In genomic region chr6:132937466-132937906, GRCh38 we compare ENCODE assay signal across 9 cellular contexts.
DNase-seq lines count a peak whose midpoint lies in the region; ATAC-seq and TF ChIP-seq lines count a peak whose summit lies in the region.
"Had no signal": no experiment of that assay in that cellular context is flagged by ENCODE, and none has a peak within 500 bp of the region (broad histone marks: within the 10 kb centered on the region; RNA-seq: fewer than 3 reads in every experiment).

No MANE protein-coding gene starts in this region.

- peaks cover 5% of the 10 kb centered on the region for H3K27me3 ChIP-seq in lower lobe of right lung (ENCODE audit: low read depth)
- H3K27me3 ChIP-seq: upper lobe of left lung had no signal

- no peak overlapping the region for H3K4me3 Mint-ChIP-seq in MCF 10A (ENCODE audit: unreplicated experiment)
- H3K4me3 Mint-ChIP-seq in stimulated activated effector memory CD8-positive, alpha-beta T cell treated with anti-CD3 and anti-CD28 coated beads, Interleukin-12 subunit alpha, Interleukin-12 subunit beta, amount 100 ng/mL, for 72 hours = no peak overlapping the region

- BruUV-seq in MCF 10A (replicated peaks; lab: Mats Ljungman, UMichigan) = no TSS peak

- H3K9me3 ChIP-seq in lower lobe of right lung = no peaks in the 10 kb centered on the region
- H3K9me3 ChIP-seq: upper lobe of left lung had no signal

- H3K4me1 ChIP-seq in lower lobe of right lung = no peaks in the 10 kb centered on the region
- H3K4me1 ChIP-seq: upper lobe of left lung had no signal

- POLR2A ChIA-PET in MCF 10A (lab: Yijun Ruan, JAX) = no interaction called here

- H3K4me3 ChIP-seq in HFF-Myc (replicated peaks; ENCODE audit: low read depth, low read length) (no peak overlapping the region), lower lobe of right lung (no peak overlapping the region)
- H3K4me3 ChIP-seq: upper lobe of left lung had no signal

- CTCF ChIA-PET in MCF 10A (lab: Yijun Ruan, JAX) = interaction anchor here (0.6 to 1.4 kb wide), 7 partner anchors 8 to 512 kb away, joined by 3 to 5 read pairs (median 3); no protein-coding TSS in a partner anchor

- intact Hi-C loops in MCF 10A (cut with micrococcal nuclease) = loop anchor here (1.0 kb wide), 1 partner anchor 103 kb away; no protein-coding TSS in a partner anchor
- intact Hi-C loops in lower lobe of right lung (cut with DNase I) = no loop called here

- H3K27me3 Mint-ChIP-seq in MCF 10A (ENCODE audit: insufficient read depth, unreplicated experiment) = peaks cover 29% of the 10 kb centered on the region

- peak; percentile 60 for TF ChIP-seq CTCF in HFF-Myc (IDR thresholded peaks at IDR 0.05; ENCODE audit: low read depth, low read length, missing control alignments)
- TF ChIP-seq CTCF in MCF 10A (IDR thresholded peaks at IDR 0.05; ENCODE audit: unreplicated experiment) = peak; percentile 44
- TF ChIP-seq CTCF in lower lobe of right lung (IDR thresholded peaks at IDR 0.05) = peak; percentile 39

- no peak overlapping the region for H3K27ac ChIP-seq in lower lobe of right lung
- H3K27ac ChIP-seq: upper lobe of left lung had no signal

- H3K4me1 Mint-ChIP-seq in MCF 10A (ENCODE audit: insufficient read depth, unreplicated experiment) = peaks cover 4% of the 10 kb centered on the region
- H3K4me1 Mint-ChIP-seq in stimulated activated effector memory CD8-positive, alpha-beta T cell treated with anti-CD3 and anti-CD28 coated beads, Interleukin-12 subunit alpha, Interleukin-12 subunit beta, amount 100 ng/mL, for 72 hours = no peaks in the 10 kb centered on the region

- no peaks in the 10 kb centered on the region for H3K36me3 Mint-ChIP-seq in MCF 10A (ENCODE audit: insufficient read depth, unreplicated experiment)
- H3K36me3 Mint-ChIP-seq in stimulated activated effector memory CD8-positive, alpha-beta T cell treated with anti-CD3 and anti-CD28 coated beads, Interleukin-12 subunit alpha, Interleukin-12 subunit beta, amount 100 ng/mL, for 72 hours = no peaks in the 10 kb centered on the region

- peak; percentile 62 to 71 for ATAC-seq in lower lobe of right lung
- no peak for ATAC-seq in GM18502 (IDR thresholded peaks at IDR 0.05; ENCODE audit: poor library complexity, unreplicated experiment)
- ATAC-seq in stimulated activated effector memory CD8-positive, alpha-beta T cell treated with anti-CD3 and anti-CD28 coated beads, Interleukin-12 subunit alpha, Interleukin-12 subunit beta, amount 100 ng/mL, for 72 hours = no peak
- ATAC-seq in HG03439 (IDR thresholded peaks at IDR 0.05; ENCODE audit: unreplicated experiment) = no peak

- no peak overlapping the region for H3K27ac Mint-ChIP-seq in MCF 10A (ENCODE audit: low read depth, unreplicated experiment)
- H3K27ac Mint-ChIP-seq in stimulated activated effector memory CD8-positive, alpha-beta T cell treated with anti-CD3 and anti-CD28 coated beads, Interleukin-12 subunit alpha, Interleukin-12 subunit beta, amount 100 ng/mL, for 72 hours = no peak overlapping the region

- DNase-seq in COLO829 (ENCODE audit: low spot score) = peak; percentile 33
- no peak for DNase-seq in HFF-Myc (ENCODE audit: extremely low read depth, low read depth)
- DNase-seq in NCI-H526 treated with DMSO at 0.1 percent for 48 hours (lab: John Stamatoyannopoulos, UW) = peak; percentile 78
- DNase-seq in MCF 10A (ENCODE audit: unreplicated experiment) = peak; percentile 64
- DNase-seq in lower lobe of right lung = no peak
- DNase-seq in stimulated activated effector memory CD8-positive, alpha-beta T cell treated with anti-CD3 and anti-CD28 coated beads, Interleukin-12 subunit alpha, Interleukin-12 subunit beta, amount 100 ng/mL, for 72 hours (ENCODE audit: low spot score in 2 of 2) = no peak

- H3K36me3 ChIP-seq in lower lobe of right lung = no peaks in the 10 kb centered on the region
- H3K36me3 ChIP-seq: upper lobe of left lung had no signal

- no peaks in the 10 kb centered on the region for H3K9me3 Mint-ChIP-seq in MCF 10A (ENCODE audit: unreplicated experiment)
- peaks cover 3% of the 10 kb centered on the region for H3K9me3 Mint-ChIP-seq in stimulated activated effector memory CD8-positive, alpha-beta T cell treated with anti-CD3 and anti-CD28 coated beads, Interleukin-12 subunit alpha, Interleukin-12 subunit beta, amount 100 ng/mL, for 72 hours

Comparison
In these comparisons a context has a peak if more than half of its experiments do, and no peak if none do; other contexts are left out.
1. DNase-seq: peak in COLO829 (single experiment), NCI-H526 treated with DMSO at 0.1 percent for 48 hours (single experiment) and MCF 10A (single experiment); none in HFF-Myc (single experiment), lower lobe of right lung (single experiment) and stimulated activated effector memory CD8-positive, alpha-beta T cell treated with anti-CD3 and anti-CD28 coated beads, Interleukin-12 subunit alpha, Interleukin-12 subunit beta, amount 100 ng/mL, for 72 hours (0 of 2).
2. ATAC-seq: peak in lower lobe of right lung (2 of 2); none in GM18502 (single experiment), stimulated activated effector memory CD8-positive, alpha-beta T cell treated with anti-CD3 and anti-CD28 coated beads, Interleukin-12 subunit alpha, Interleukin-12 subunit beta, amount 100 ng/mL, for 72 hours (single experiment) and HG03439 (single experiment).
3. Peak in every context shown above with its lines, with median percentiles within 50 percentile points of each other: CTCF ChIP-seq.